Comparison of ENCODE assay signal across 8 cellular contexts in genomic region chr2:64608867-64609228, GRCh38. TPM values are rescaled to one million over a fixed set of nuclear protein-coding genes. Genes with fewer than 3 reads are reported as not detected.
DNase-seq lines count a peak whose midpoint lies in the region; ATAC-seq and TF ChIP-seq lines count a peak whose summit lies in the region.

No MANE protein-coding gene starts in this region.

- ATAC-seq in GM19025 (IDR thresholded peaks at IDR 0.05; ENCODE audit: low read depth, unreplicated experiment) = peak; percentile 3
- ATAC-seq in effector memory CD8-positive, alpha-beta T cell (replicated peaks) = no peak
- ATAC-seq in GM18520 (IDR thresholded peaks at IDR 0.05; ENCODE audit: unreplicated experiment) = no peak
- ATAC-seq in GM19397 (IDR thresholded peaks at IDR 0.05; ENCODE audit: unreplicated experiment) = no peak

- H3K9me3 Mint-ChIP-seq in effector memory CD8-positive, alpha-beta T cell = no peaks in the 10 kb centered on the region
- H3K9me3 Mint-ChIP-seq in neural progenitor cell = peaks cover 10% of the 10 kb centered on the region

- H3K27me3 ChIP-seq in neural progenitor cell = no peaks in the 10 kb centered on the region

- H3K27me3 Mint-ChIP-seq in effector memory CD8-positive, alpha-beta T cell = no peaks in the 10 kb centered on the region
- peaks cover 19% of the 10 kb centered on the region for H3K27me3 Mint-ChIP-seq in neural progenitor cell (ENCODE audit: insufficient read depth, low read depth)

- no peak overlapping the region for H3K9ac ChIP-seq in neural progenitor cell

- peak overlapping the region; percentile 65 for H3K4me2 ChIP-seq in neural progenitor cell

- H3K4me1 Mint-ChIP-seq in effector memory CD8-positive, alpha-beta T cell (ENCODE audit: low read depth in 2 of 2) = peaks cover 20 to 21% of the 10 kb centered on the region in 2 donors
- peaks cover 11% of the 10 kb centered on the region for H3K4me1 Mint-ChIP-seq in neural progenitor cell

- H3K4me1 ChIP-seq in neural progenitor cell = peaks cover 23% of the 10 kb centered on the region

- in situ Hi-C loops in KBM-7 (cut with MboI; ENCODE audit: low pct_unique_long_range_greater_than_20kb, low sequenced_read_pairs) = loop anchor here (25.0 kb wide), 1 partner anchor 428 kb away; no protein-coding TSS in a partner anchor

- H3K27ac ChIP-seq in neural progenitor cell = no peak overlapping the region

- peak overlapping the region; percentile 78 to 90 for H3K4me3 Mint-ChIP-seq in effector memory CD8-positive, alpha-beta T cell
- no peak overlapping the region for H3K4me3 Mint-ChIP-seq in neural progenitor cell

- H3K9me3 ChIP-seq in neural progenitor cell (ENCODE audit: low read depth) = no peaks in the 10 kb centered on the region

- peak; percentile 50 for DNase-seq in KBM-7
- DNase-seq in effector memory CD8-positive, alpha-beta T cell = peak in 1 of 3 experiments; percentile 11
- no peak for DNase-seq in neural progenitor cell (ENCODE audit: low spot score)
- DNase-seq in LoVo (ENCODE audit: low spot score) = no peak
- DNase-seq in amniotic stem cell (lab: John Stamatoyannopoulos, UW) = no peak

- H3K36me3 Mint-ChIP-seq in effector memory CD8-positive, alpha-beta T cell (ENCODE audit: insufficient read depth) = no peaks in the 10 kb centered on the region
- H3K36me3 Mint-ChIP-seq in neural progenitor cell = no peaks in the 10 kb centered on the region

- no peak overlapping the region for H2AFZ ChIP-seq in neural progenitor cell (replicated peaks)

- H3K27ac Mint-ChIP-seq in effector memory CD8-positive, alpha-beta T cell = peak overlapping the region; percentile 86 to 92
- H3K27ac Mint-ChIP-seq in neural progenitor cell = no peak overlapping the region

- H3K79me2 ChIP-seq in neural progenitor cell (ENCODE audit: low read depth) = no peaks in the 10 kb centered on the region

- peaks cover 28% of the 10 kb centered on the region for H3F3A ChIP-seq in neural progenitor cell (ENCODE audit: low read depth)

- H3K36me3 ChIP-seq in neural progenitor cell = no peaks in the 10 kb centered on the region

- TF ChIP-seq CTCF in neural progenitor cell (IDR thresholded peaks at IDR 0.05) = no peak

- H4K20me1 ChIP-seq in neural progenitor cell (ENCODE audit: low read depth) = no peaks in the 10 kb centered on the region

- H3K4me3 ChIP-seq in neural progenitor cell = peak overlapping the region; percentile 35

RNA-seq across cellular contexts. Expression of gene SERTAD2, which starts 44.9 kb away (rescaled TPM):
- total RNA-seq in neural progenitor cell (ENCODE audit: low replicate concordance) = 12.2 and 19.1 TPM in 2 replicates
